Comparison of ENCODE assay signal across 20 cellular contexts in the genomic region with DNA sequence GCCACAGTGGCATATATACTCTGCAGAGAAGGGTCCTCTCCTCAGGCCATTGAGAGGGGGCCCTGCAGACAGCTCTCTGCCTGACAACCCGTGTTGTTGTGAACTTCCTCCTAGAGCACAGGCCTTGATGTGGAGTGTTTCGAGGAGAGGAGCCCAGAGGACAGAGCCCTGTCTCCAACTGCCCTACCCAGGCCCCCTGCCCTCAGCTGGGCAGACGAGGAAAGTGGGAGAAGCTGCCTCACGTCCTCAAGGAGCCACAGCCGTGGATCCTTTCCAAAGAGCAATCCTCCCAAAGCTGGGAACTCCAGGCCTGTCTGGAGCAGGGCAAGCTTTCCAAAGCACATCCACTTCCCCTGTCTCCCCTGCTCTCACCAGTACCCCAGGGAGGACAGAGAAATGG. TPM values are rescaled to one million over a fixed set of nuclear protein-coding genes. Genes with fewer than 3 reads are reported as not detected.
DNase-seq lines count a peak whose midpoint lies in the region; ATAC-seq, FAIRE-seq and TF ChIP-seq lines count a peak whose summit lies in the region.
"Had no signal": no experiment of that assay in that cellular context is flagged by ENCODE, and none has a peak within 500 bp of the region (broad histone marks: within the 10 kb centered on the region; RNA-seq: fewer than 3 reads in every experiment).

No MANE protein-coding gene starts in this region.

- dilution Hi-C loops in keratinocyte (cut with MboI; ENCODE audit: extremely low pct_ligation_motif_present, low sequenced_read_pairs) = no loop called here

- H2BK15ac ChIP-seq in mesendoderm (replicated peaks; ENCODE audit: low read depth) = no peak overlapping the region

- no peak overlapping the region for H3K4ac ChIP-seq in mesendoderm (ENCODE audit: low read depth, low read length)

- no peaks in the 10 kb centered on the region for H4K20me1 ChIP-seq in keratinocyte (ENCODE audit: control insufficient read depth, extremely low read depth, insufficient read depth, low read length)

- H3K4me1 ChIP-seq in heart right ventricle (peaks cover 0 to 2% (median 0%) of the 10 kb centered on the region in 9 donors), keratinocyte (ENCODE audit: control insufficient read depth, extremely low read depth, insufficient read depth, low read length) (peaks cover 25% of the 10 kb centered on the region), mesendoderm (ENCODE audit: control insufficient read depth, low read depth, low read length) (no peaks in the 10 kb centered on the region)

- no peak overlapping the region for H3K23ac ChIP-seq in mesendoderm (ENCODE audit: low read length)

- no peak overlapping the region for H4K5ac ChIP-seq in mesendoderm (ENCODE audit: low read length)

- ATAC-seq in heart right ventricle = no peak
- ATAC-seq: HCT116 had no signal

- intact Hi-C loops in cardiac septum (cut with DNase I) = no loop called here
- intact Hi-C loops in heart right ventricle (cut with DNase I) = no loop called here
- intact Hi-C loops in posterior vena cava (cut with DNase I) = no loop called here

- H2BK5ac ChIP-seq in mesendoderm (ENCODE audit: low read length) = no peak overlapping the region

- DNase-seq in cardiac septum (ENCODE audit: low spot score) = peak; percentile 41
- DNase-seq in heart right ventricle = no peak
- no peak for DNase-seq in keratinocyte (ENCODE audit: low read depth, low spot score)
- DNase-seq in posterior vena cava (ENCODE audit: low spot score) = peak; percentile 28
- no peak for DNase-seq in stimulated activated CD4-positive, alpha-beta T cell treated with anti-CD3 and anti-CD28 coated beads, Interleukin-12 subunit alpha, Interleukin-12 subunit beta, amount 100 ng/mL, for 4 hours
- DNase-seq in activated CD4-positive, CD25-positive, alpha-beta regulatory T cell (lab: John Stamatoyannopoulos, UW) = no peak
- DNase-seq in mesendoderm = no peak
- DNase-seq: DMS 273 treated with DMSO at 0.1 percent for 48 hours, GF-D8, GM23248, NCI-H1048, NCI-H1436 treated with DMSO at 0.1 percent for 48 hours, NCI-H2081, NCI-H774 had no signal

- no peak overlapping the region for H3K9ac ChIP-seq in keratinocyte (ENCODE audit: control insufficient read depth, extremely low read depth, insufficient read depth, low read length)
- no peak overlapping the region for H3K9ac ChIP-seq in mesendoderm (ENCODE audit: low read length)
- H3K9ac ChIP-seq: GM23248, KMS-11 had no signal

- no peaks in the 10 kb centered on the region for H3K79me2 ChIP-seq in keratinocyte (ENCODE audit: control insufficient read depth, insufficient read depth, low read length)
- H3K79me2 ChIP-seq in mesendoderm (ENCODE audit: control insufficient read depth, insufficient read depth, low read length) = no peaks in the 10 kb centered on the region

- H3K9me3 ChIP-seq in heart right ventricle = no peaks in the 10 kb centered on the region
- H3K9me3 ChIP-seq in keratinocyte (ENCODE audit: control insufficient read depth, low read depth, low read length) = no peaks in the 10 kb centered on the region

- H3K27ac ChIP-seq in heart right ventricle (no peak overlapping the region), keratinocyte (ENCODE audit: control insufficient read depth, insufficient read depth, low read length) (no peak overlapping the region), mesendoderm (ENCODE audit: low read depth, low read length) (no peak overlapping the region)
- H3K27ac ChIP-seq: C4-2B, GM23248, KMS-11 had no signal

- FAIRE-seq in keratinocyte (lab: Jason Lieb, UNC) = no peak
- FAIRE-seq: GM12891, GM18507 had no signal

- no peak overlapping the region for H3K18ac ChIP-seq in mesendoderm (ENCODE audit: low read length)

- no peaks in the 10 kb centered on the region for H3K36me3 ChIP-seq in heart right ventricle
- no peaks in the 10 kb centered on the region for H3K36me3 ChIP-seq in keratinocyte (ENCODE audit: control insufficient read depth in 2 of 2, extremely low read depth in 1 of 2, insufficient read depth in 2 of 2, low read length in 2 of 2)
- no peaks in the 10 kb centered on the region for H3K36me3 ChIP-seq in mesendoderm (ENCODE audit: control insufficient read depth, insufficient read depth, low read length)

- no peaks in the 10 kb centered on the region for H3K79me1 ChIP-seq in mesendoderm (ENCODE audit: low read length)

- 77 to 88% methylated on average over 5 of the region's 5 CpGs for WGBS in heart right ventricle, 2 donors
- no CpG with 5 or more reads among the region's 5 CpGs for WGBS in mesendoderm (ENCODE audit: extremely low coverage, insufficient coverage, low lambda C conversion rate)

- no peak overlapping the region for H2AK5ac ChIP-seq in mesendoderm (ENCODE audit: low read length)

- H4K8ac ChIP-seq in mesendoderm (ENCODE audit: low read depth, low read length) = no peak overlapping the region

- H3K4me2 ChIP-seq in keratinocyte (ENCODE audit: control insufficient read depth, extremely low read depth, insufficient read depth, low read depth, low read length) (no peak overlapping the region), mesendoderm (ENCODE audit: low read length) (no peak overlapping the region)
- H3K4me2 ChIP-seq: KMS-11 had no signal

- H2AFZ ChIP-seq in keratinocyte (ENCODE audit: control insufficient read depth, low read length) = peak overlapping the region; percentile 0
- H2AFZ ChIP-seq: GM23248 had no signal

- no peak overlapping the region for H3K56ac ChIP-seq in mesendoderm (ENCODE audit: low read length)

- no peak for TF ChIP-seq CTCF in heart right ventricle (IDR thresholded peaks at IDR 0.05)
- no peak for TF ChIP-seq CTCF in keratinocyte (optimal IDR thresholded peaks at IDR 0.05 in 1 of 3, IDR thresholded peaks at IDR 0.05 in 1 of 3, conservative IDR thresholded peaks at IDR 0.05 in 1 of 3; ENCODE audit: extremely low read depth in 1 of 3, insufficient read depth in 2 of 3, low read length in 3 of 3)

- H3K27me3 ChIP-seq in heart right ventricle = no peaks in the 10 kb centered on the region
- peaks cover 4% of the 10 kb centered on the region for H3K27me3 ChIP-seq in keratinocyte (ENCODE audit: control insufficient read depth, extremely low read depth, insufficient read depth, low read length)
- no peaks in the 10 kb centered on the region for H3K27me3 ChIP-seq in mesendoderm (ENCODE audit: insufficient read depth, low read length, poor library complexity)

- no peaks in the 10 kb centered on the region for H3K9me1 ChIP-seq in keratinocyte (ENCODE audit: control insufficient read depth, extremely low read depth, insufficient read depth, low read length)

- H3K4me3 ChIP-seq in heart right ventricle (no peak overlapping the region), keratinocyte (ENCODE audit: control insufficient read depth in 2 of 3, extremely low read depth in 1 of 3, insufficient read depth in 2 of 3, low read depth in 1 of 3, low read length in 3 of 3) (no peak overlapping the region), mesendoderm (ENCODE audit: low read length) (no peak overlapping the region)
- H3K4me3 ChIP-seq: GM23248 had no signal

- H2BK120ac ChIP-seq in mesendoderm (ENCODE audit: low read depth, low read length) = no peak overlapping the region

RNA-seq across cellular contexts. Expression of gene LMO1, which starts 10.7 kb away (rescaled TPM):
- total RNA-seq in cardiac septum = 0.46 TPM
- 1 to 10 TPM in 8 of 10 donors, under 1 TPM in 2; 0.61 to 6.6 (median 2.4) TPM for total RNA-seq in heart right ventricle
- 1 to 10 TPM in 1 of 2 donors, under 1 TPM in 1; 0.55 to 4.0 TPM for polyA plus RNA-seq in heart right ventricle
- 0.08 to 0.18 TPM in 2 of 3 replicates, not detected in the other for polyA plus RNA-seq in keratinocyte
- not detected for polyA plus RNA-seq in keratinocyte (2011; ENCODE audit: low read depth)
- not detected in 2 replicates for polyA plus RNA-seq in keratinocyte (2011; cell fraction: cytosol; rRNA removed)
- polyA plus RNA-seq in keratinocyte (2011; cell fraction: nucleus; rRNA removed) = not detected in 2 replicates
- not detected in 2 replicates for polyA plus RNA-seq in keratinocyte (2012; ENCODE audit: low replicate concordance)
- polyA minus RNA-seq in keratinocyte = not detected in 3 replicates
- not detected for polyA minus RNA-seq in keratinocyte (2011; cell fraction: cytosol; rRNA and poly(A)+ RNA removed)
- polyA minus RNA-seq in keratinocyte (2011; cell fraction: nucleus; rRNA and poly(A)+ RNA removed) = not detected in 2 replicates
- under 1 TPM in 1 of 2 donors, not detected in 1; 0.38 TPM for total RNA-seq in posterior vena cava
- polyA plus RNA-seq in mesendoderm (2013, experiment 1 of 2) = 0.65 TPM
- polyA plus RNA-seq in mesendoderm (2013, experiment 2 of 2) = 0.59 TPM
- total RNA-seq: GM23248, M059J had no signal
- polyA plus RNA-seq: GM23248 had no signal

Comparison
In these comparisons a context has a peak if more than half of its experiments do, and no peak if none do; other contexts are left out.
1. DNase-seq: peak in cardiac septum (single experiment) and posterior vena cava (single experiment); none in heart right ventricle (0 of 2), keratinocyte (single experiment), stimulated activated CD4-positive, alpha-beta T cell treated with anti-CD3 and anti-CD28 coated beads, Interleukin-12 subunit alpha, Interleukin-12 subunit beta, amount 100 ng/mL, for 4 hours (single experiment), activated CD4-positive, CD25-positive, alpha-beta regulatory T cell (0 of 4) and mesendoderm (single experiment).